17 cellular contexts compared by ENCODE assay signal in genomic region chr6:151034825-151035781, GRCh38.
DNase-seq lines count a peak whose midpoint lies in the region; ATAC-seq and TF ChIP-seq lines count a peak whose summit lies in the region.
"Had no signal": no experiment of that assay in that cellular context is flagged by ENCODE, and none has a peak within 500 bp of the region (broad histone marks: within the 10 kb centered on the region; RNA-seq: fewer than 3 reads in every experiment).

No MANE protein-coding gene starts in this region.

- no peak for DNase-seq in left ventricle myocardium inferior
- DNase-seq in Right ventricle myocardium superior = no peak
- no peak for DNase-seq in hepatocyte (ENCODE audit: low spot score)
- DNase-seq in osteoblast (ENCODE audit: insufficient read length, low spot score, missing footprints) = no peak
- no peak for DNase-seq in vagina (ENCODE audit: extremely low spot score in 2 of 2)
- no peak for DNase-seq in GM10266 (ENCODE audit: extremely low spot score)
- no peak for DNase-seq in GM19240 (ENCODE audit: insufficient read length, low spot score)
- no peak for DNase-seq in esophagus squamous epithelium (lab: John Stamatoyannopoulos, UW)
- DNase-seq: activated CD4-positive, alpha-beta T cell treated with anti-CD3 and anti-CD28 coated beads, Interleukin-2, amount 50 U/mL, for 4 hours; activated naive CD4-positive, alpha-beta T cell treated with anti-CD3 and anti-CD28 coated beads, Interleukin-2, amount 10 ng/mL, durations not matched to agents 7 days and 5 days; heart left ventricle; NCI-H1092; NCI-H2171; NCI-H82; upper lobe of left lung had no signal

- 97% methylated on average over 10 of the region's 10 CpGs for WGBS in hepatocyte (ENCODE audit: low lambda C conversion rate, missing lambda C conversion rate)
- 92% methylated on average over 10 of the region's 10 CpGs for WGBS in esophagus squamous epithelium, 2 donors

- H4K20me1 ChIP-seq in hepatocyte (ENCODE audit: insufficient read depth, poor library complexity, severe bottlenecking) = no peaks in the 10 kb centered on the region
- no peaks in the 10 kb centered on the region for H4K20me1 ChIP-seq in osteoblast (ENCODE audit: insufficient read depth, low read length)

- peak overlapping the region; percentile 74 for H3K27ac ChIP-seq in left ventricle myocardium inferior (replicated peaks)
- peak overlapping the region; percentile 92 for H3K27ac ChIP-seq in hepatocyte
- H3K27ac ChIP-seq in osteoblast (ENCODE audit: low read depth, low read length) = peak overlapping the region; percentile 85
- H3K27ac ChIP-seq in vagina = peak overlapping the region; percentile 33
- peak overlapping the region in 2 of 4 donors; percentile 60 to 72 for H3K27ac ChIP-seq in esophagus squamous epithelium

- H3K4me2 ChIP-seq in hepatocyte = no peak overlapping the region
- no peak overlapping the region for H3K4me2 ChIP-seq in osteoblast (ENCODE audit: insufficient read depth, low read length)

- H2AFZ ChIP-seq in hepatocyte (no peak overlapping the region), osteoblast (ENCODE audit: low read length) (no peak overlapping the region)

- no peaks in the 10 kb centered on the region for H3K9me3 ChIP-seq in left ventricle myocardium inferior (replicated peaks)
- no peaks in the 10 kb centered on the region for H3K9me3 ChIP-seq in hepatocyte (ENCODE audit: low read depth)
- no peaks in the 10 kb centered on the region for H3K9me3 ChIP-seq in osteoblast (ENCODE audit: low read depth, low read length)
- H3K9me3 ChIP-seq in vagina = no peaks in the 10 kb centered on the region
- no peaks in the 10 kb centered on the region for H3K9me3 ChIP-seq in esophagus squamous epithelium
- H3K9me3 ChIP-seq: esophagus muscularis mucosa, heart left ventricle, upper lobe of left lung had no signal

- TF ChIP-seq CTCF in left ventricle myocardium inferior (IDR thresholded peaks at IDR 0.05; ENCODE audit: borderline replicate concordance) (no peak), hepatocyte (IDR thresholded peaks at IDR 0.05; ENCODE audit: poor library complexity) (no peak), osteoblast (IDR thresholded peaks at IDR 0.05; ENCODE audit: extremely low read depth, low read depth, low read length) (no peak), vagina (IDR thresholded peaks at IDR 0.05) (no peak), GM10266 (IDR thresholded peaks at IDR 0.05; ENCODE audit: control insufficient read depth, insufficient read depth, low read depth, missing control alignments) (no peak), esophagus squamous epithelium (IDR thresholded peaks at IDR 0.05) (no peak)

- H3K36me3 ChIP-seq in left ventricle myocardium inferior (no peaks in the 10 kb centered on the region), hepatocyte (replicated peaks; ENCODE audit: insufficient read depth, low read depth) (no peaks in the 10 kb centered on the region), osteoblast (ENCODE audit: insufficient read depth, low read length) (peaks cover 26% of the 10 kb centered on the region), vagina (no peaks in the 10 kb centered on the region), esophagus squamous epithelium (no peaks in the 10 kb centered on the region)

- no peak for TF ChIP-seq POLR2A in vagina (IDR thresholded peaks at IDR 0.05)
- no peak for TF ChIP-seq POLR2A in esophagus squamous epithelium (IDR thresholded peaks at IDR 0.05)

- no peaks in the 10 kb centered on the region for H3K9me2 ChIP-seq in hepatocyte (replicated peaks; ENCODE audit: insufficient read depth)

- peaks cover 20% of the 10 kb centered on the region for H3K4me1 ChIP-seq in left ventricle myocardium inferior
- H3K4me1 ChIP-seq in hepatocyte (ENCODE audit: insufficient read depth) = no peaks in the 10 kb centered on the region
- H3K4me1 ChIP-seq in osteoblast (ENCODE audit: insufficient read depth, low read length) = peaks cover 16% of the 10 kb centered on the region
- peaks cover 5% of the 10 kb centered on the region for H3K4me1 ChIP-seq in vagina
- peaks cover 0 to 22% (median 18%) of the 10 kb centered on the region in 3 donors for H3K4me1 ChIP-seq in esophagus squamous epithelium

- intact Hi-C loops in left ventricle myocardium inferior (cut with micrococcal nuclease) (no loop called here), Right ventricle myocardium superior (cut with DNase I) (no loop called here), vagina (cut with DNase I) (no loop called here), esophagus squamous epithelium (cut with DNase I) (no loop called here)

- H3K4me3 ChIP-seq in left ventricle myocardium inferior = no peak overlapping the region
- H3K4me3 ChIP-seq in hepatocyte = no peak overlapping the region
- no peak overlapping the region for H3K4me3 ChIP-seq in osteoblast (ENCODE audit: insufficient read depth, low read length)
- H3K4me3 ChIP-seq in vagina = no peak overlapping the region
- H3K4me3 ChIP-seq in esophagus squamous epithelium = no peak overlapping the region
- H3K4me3 ChIP-seq: esophagus muscularis mucosa, heart left ventricle, upper lobe of left lung had no signal

- no peak for ATAC-seq in Right ventricle myocardium superior (ENCODE audit: poor library complexity)
- ATAC-seq: heart left ventricle; stimulated activated effector memory CD8-positive, alpha-beta T cell treated with anti-CD3 and anti-CD28 coated beads, Interleukin-12 subunit alpha, Interleukin-12 subunit beta, amount 100 ng/mL, for 72 hours had no signal

- H3K27me3 ChIP-seq in left ventricle myocardium inferior (ENCODE audit: low read depth) (no peaks in the 10 kb centered on the region), hepatocyte (no peaks in the 10 kb centered on the region), osteoblast (ENCODE audit: insufficient read depth, low read length) (no peaks in the 10 kb centered on the region), vagina (no peaks in the 10 kb centered on the region), esophagus squamous epithelium (no peaks in the 10 kb centered on the region)
- H3K27me3 ChIP-seq: esophagus muscularis mucosa, heart left ventricle, upper lobe of left lung had no signal

- H3K79me2 ChIP-seq in hepatocyte (no peaks in the 10 kb centered on the region), osteoblast (ENCODE audit: insufficient read depth, low read length) (no peaks in the 10 kb centered on the region)
